In genomic region chr5:180097163-180097894, GRCh38 we compare ENCODE assay signal across 16 cellular contexts.
"Had no signal": no experiment of that assay in that cellular context is flagged by ENCODE, and none has a peak within 500 bp of the region (broad histone marks: within the 10 kb centered on the region; RNA-seq: fewer than 3 reads in every experiment).

No MANE protein-coding gene starts in this region.

- DNase-seq: activated CD4-positive, alpha-beta T cell treated with anti-CD3 and anti-CD28 coated beads for 36 hours; activated CD8-positive, alpha-beta T cell treated with anti-CD3 and anti-CD28 coated beads for 36 hours; activated naive CD4-positive, alpha-beta T cell treated with anti-CD3 and anti-CD28 coated beads for 36 hours; adrenal gland; caudate nucleus; effector memory CD4-positive, alpha-beta T cell; immature natural killer cell; left colon; naive thymus-derived CD4-positive, alpha-beta T cell; stimulated activated CD4-positive, alpha-beta T cell treated with anti-CD3 and anti-CD28 coated beads, Interleukin-4, amount 100 ng/mL, for 4 hours; stomach; T-cell; T1000 had no signal

- H3K9me3 ChIP-seq: adrenal gland, stomach, vagina had no signal

- H3K27ac ChIP-seq: adrenal gland, stomach, vagina, VCaP had no signal

- H3K4me3 Mint-ChIP-seq: activated CD4-positive, alpha-beta T cell treated with anti-CD3 and anti-CD28 coated beads for 36 hours; activated CD8-positive, alpha-beta T cell treated with anti-CD3 and anti-CD28 coated beads for 36 hours; activated naive CD4-positive, alpha-beta T cell treated with anti-CD3 and anti-CD28 coated beads for 36 hours; activated T-helper 17 cell treated with anti-CD3 and anti-CD28 coated beads, Interleukin-2, amount 50 U/mL, for 72 hours; immature natural killer cell; naive thymus-derived CD4-positive, alpha-beta T cell; T-cell had no signal

- ATAC-seq: activated CD4-positive, alpha-beta T cell treated with anti-CD3 and anti-CD28 coated beads for 36 hours; activated CD8-positive, alpha-beta T cell treated with anti-CD3 and anti-CD28 coated beads for 36 hours; activated T-helper 17 cell treated with anti-CD3 and anti-CD28 coated beads, Interleukin-2, amount 50 U/mL, for 72 hours; left colon; naive thymus-derived CD4-positive, alpha-beta T cell; T-cell had no signal

- H3K9me3 Mint-ChIP-seq: activated CD8-positive, alpha-beta T cell treated with anti-CD3 and anti-CD28 coated beads for 36 hours; activated naive CD4-positive, alpha-beta T cell treated with anti-CD3 and anti-CD28 coated beads for 36 hours; activated T-helper 17 cell treated with anti-CD3 and anti-CD28 coated beads, Interleukin-2, amount 50 U/mL, for 72 hours; immature natural killer cell; T-cell had no signal

- H3K4me1 Mint-ChIP-seq: activated CD4-positive, alpha-beta T cell treated with anti-CD3 and anti-CD28 coated beads for 36 hours; activated T-helper 17 cell treated with anti-CD3 and anti-CD28 coated beads, Interleukin-2, amount 50 U/mL, for 72 hours; immature natural killer cell; T-cell had no signal

- H3K27me3 ChIP-seq: adrenal gland, vagina had no signal

- H3K27ac Mint-ChIP-seq: activated CD4-positive, alpha-beta T cell treated with anti-CD3 and anti-CD28 coated beads for 36 hours; activated CD8-positive, alpha-beta T cell treated with anti-CD3 and anti-CD28 coated beads for 36 hours; activated naive CD4-positive, alpha-beta T cell treated with anti-CD3 and anti-CD28 coated beads for 36 hours; activated T-helper 17 cell treated with anti-CD3 and anti-CD28 coated beads, Interleukin-2, amount 50 U/mL, for 72 hours; T-cell had no signal

- H3K27me3 Mint-ChIP-seq: activated CD4-positive, alpha-beta T cell treated with anti-CD3 and anti-CD28 coated beads for 36 hours; activated CD8-positive, alpha-beta T cell treated with anti-CD3 and anti-CD28 coated beads for 36 hours had no signal

- H3K4me3 ChIP-seq: adrenal gland, stomach, vagina had no signal

- H3K36me3 ChIP-seq: adrenal gland, stomach, vagina had no signal

- H3K4me1 ChIP-seq: adrenal gland, stomach, vagina had no signal

- H3K36me3 Mint-ChIP-seq: immature natural killer cell; naive thymus-derived CD4-positive, alpha-beta T cell; T-cell had no signal
